Comparison of ENCODE assay signal across 9 cellular contexts in the genomic region with DNA sequence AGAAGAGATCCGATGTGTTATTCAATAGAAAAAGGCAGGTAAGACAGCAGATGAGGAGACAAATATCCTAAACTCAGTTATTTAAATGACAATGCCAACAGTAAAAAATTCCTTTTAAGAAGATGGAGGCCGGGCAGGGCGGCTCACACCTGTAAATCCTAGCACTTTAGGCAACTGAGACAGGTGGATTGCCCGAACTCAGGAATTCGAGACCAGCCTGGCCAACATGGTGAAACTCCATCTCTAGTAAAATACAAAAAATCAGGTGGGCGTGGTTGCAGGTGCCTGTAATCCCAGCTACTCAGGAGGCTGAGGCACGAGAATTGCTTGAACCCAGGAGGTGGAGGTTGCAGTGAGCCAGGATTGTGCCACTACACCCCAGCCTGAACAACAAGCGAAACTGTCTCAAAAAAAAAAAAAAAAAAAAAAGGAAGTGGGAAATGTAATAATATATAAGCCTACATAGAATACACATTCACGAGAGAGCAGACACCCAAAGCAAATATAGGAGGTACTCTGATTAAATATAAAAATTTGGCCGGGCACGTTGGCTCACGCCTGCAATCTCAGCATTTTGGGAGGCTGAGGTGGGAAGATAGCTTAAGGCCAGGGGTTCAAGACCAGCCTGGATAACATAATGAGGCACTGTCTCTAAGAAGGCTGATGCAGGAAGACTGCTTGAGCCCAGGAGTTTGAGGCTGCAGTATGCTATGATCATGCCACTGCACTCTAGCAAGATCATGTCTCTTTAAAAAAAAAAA. TPM values are rescaled to one million over a fixed set of nuclear protein-coding genes. Genes with fewer than 3 reads are reported as not detected.
DNase-seq lines count a peak whose midpoint lies in the region; ATAC-seq and TF ChIP-seq lines count a peak whose summit lies in the region.
"Had no signal": no experiment of that assay in that cellular context is flagged by ENCODE, and none has a peak within 500 bp of the region (broad histone marks: within the 10 kb centered on the region; RNA-seq: fewer than 3 reads in every experiment).

No MANE protein-coding gene starts in this region.

- no peaks in the 10 kb centered on the region for H4K20me1 ChIP-seq in H9 (ENCODE audit: control insufficient read depth, insufficient read depth, insufficient read length)

- no peak overlapping the region for H3K4me2 ChIP-seq in H9 (ENCODE audit: insufficient read depth, insufficient read length, low read length)
- H3K4me2 ChIP-seq: PC-9 had no signal

- H3K9ac ChIP-seq in H9 (ENCODE audit: extremely low read depth, insufficient read length, low read length): no peak overlapping the region

- H3K27me3 Mint-ChIP-seq in H9 (ENCODE audit: low read depth): no peaks in the 10 kb centered on the region
- H3K27me3 Mint-ChIP-seq: activated naive CD8-positive, alpha-beta T cell treated with anti-CD3 and anti-CD28 coated beads for 36 hours had no signal

- H3K56ac ChIP-seq in H9 (ENCODE audit: insufficient read length, low read depth, low read length): no peak overlapping the region

- no peak for TF ChIP-seq POLR2A in esophagus squamous epithelium (IDR thresholded peaks at IDR 0.05)
- TF ChIP-seq POLR2A in gastrocnemius medialis (IDR thresholded peaks at IDR 0.05): no peak

- peaks cover 0 to 9% (median 2%) of the 10 kb centered on the region in 3 donors for H3K36me3 ChIP-seq in esophagus squamous epithelium
- no peaks in the 10 kb centered on the region for H3K36me3 ChIP-seq in gastrocnemius medialis

- H3K36me3 Mint-ChIP-seq in H9 (ENCODE audit: insufficient read depth in 1 of 3, low read depth in 3 of 3): peaks cover 0 to 8% (median 6%) of the 10 kb centered on the region in 3 experiments; a peak in 4 of 7 replicates
- H3K36me3 Mint-ChIP-seq: activated naive CD8-positive, alpha-beta T cell treated with anti-CD3 and anti-CD28 coated beads for 36 hours had no signal

- no peak overlapping the region for H2AFZ ChIP-seq in H9 (ENCODE audit: low read length)
- H2AFZ ChIP-seq: PC-9 had no signal

- H2BK15ac ChIP-seq in H9 (ENCODE audit: low read depth, low read length): no peak overlapping the region

- peak overlapping the region in 1 of 3 experiments; percentile 68; a peak in 2 of 7 replicates for H3K27ac Mint-ChIP-seq in H9
- H3K27ac Mint-ChIP-seq: activated naive CD8-positive, alpha-beta T cell treated with anti-CD3 and anti-CD28 coated beads for 36 hours had no signal

- H2BK5ac ChIP-seq in H9 (ENCODE audit: insufficient read length, low read length): no peak overlapping the region

- H3K4me1 Mint-ChIP-seq in H9: peaks cover 43 to 47% of the 10 kb centered on the region in 2 experiments

- no peak overlapping the region for H2AK5ac ChIP-seq in H9 (ENCODE audit: insufficient read length, low read length)

- no peak overlapping the region for H3K23ac ChIP-seq in H9 (ENCODE audit: insufficient read length, low read depth, low read length)

- H4K91ac ChIP-seq in H9 (ENCODE audit: insufficient read length, low read depth, low read length): no peak overlapping the region

- H3K4me3 ChIP-seq in esophagus squamous epithelium: no peak overlapping the region
- H3K4me3 ChIP-seq in gastrocnemius medialis: no peak overlapping the region
- H3K4me3 ChIP-seq: PC-9 had no signal

- intact Hi-C loops in esophagus squamous epithelium (cut with DNase I) (no loop called here), gastrocnemius medialis (cut with DNase I; ENCODE audit: low total_unique reads) (no loop called here)

- no peak overlapping the region for H4K5ac ChIP-seq in H9 (ENCODE audit: insufficient read length, low read depth, low read length)

- H4K8ac ChIP-seq in H9 (replicated peaks; ENCODE audit: insufficient read length, low read depth, low read length): no peak overlapping the region

- H3K4me1 ChIP-seq in H9 (ENCODE audit: insufficient read depth, low read length) (peaks cover 4% of the 10 kb centered on the region; the same call in 1 of the 2 replicates), esophagus squamous epithelium (peaks cover 6 to 74% (median 44%) of the 10 kb centered on the region in 3 donors), gastrocnemius medialis (peaks cover 66 to 71% of the 10 kb centered on the region in 2 donors)

- ATAC-seq in gastrocnemius medialis (no peak), HG02884 (IDR thresholded peaks at IDR 0.05; ENCODE audit: unreplicated experiment) (no peak)

- no peak overlapping the region for H3K27ac ChIP-seq in H9 (ENCODE audit: insufficient read length, low read depth, low read length)
- peak overlapping the region in 3 of 4 donors; percentile 19 to 43 (median 31) for H3K27ac ChIP-seq in esophagus squamous epithelium
- H3K27ac ChIP-seq in gastrocnemius medialis: peak overlapping the region in 3 of 4 donors; percentile 8 to 33 (median 12)
- H3K27ac ChIP-seq: PC-9 had no signal

- H3K23me2 ChIP-seq in H9 (ENCODE audit: insufficient read length, low read depth, low read length, poor library complexity, severe bottlenecking): no peaks in the 10 kb centered on the region

- DNase-seq in H9 (peak; percentile 51), NCI-H69 (lab: John Stamatoyannopoulos, UW) (peak; percentile 27), esophagus squamous epithelium (lab: John Stamatoyannopoulos, UW) (no peak), gastrocnemius medialis (no peak), cerebellar cortex (ENCODE audit: low spot score) (no peak), HuH-7 (ENCODE audit: low spot score) (no peak)
- DNase-seq: activated naive CD8-positive, alpha-beta T cell treated with anti-CD3 and anti-CD28 coated beads for 36 hours; PC-9 had no signal

- no peak overlapping the region for H3K18ac ChIP-seq in H9 (ENCODE audit: insufficient read length, low read depth, low read length)

- peaks cover 8% of the 10 kb centered on the region for H3K79me1 ChIP-seq in H9 (ENCODE audit: insufficient read depth, low read depth, low read length, poor library complexity, severe bottlenecking)

- H3K9me3 ChIP-seq in H9 (ENCODE audit: control insufficient read depth, low read depth, low read length): no peaks in the 10 kb centered on the region
- no peaks in the 10 kb centered on the region for H3K9me3 ChIP-seq in esophagus squamous epithelium
- no peaks in the 10 kb centered on the region for H3K9me3 ChIP-seq in gastrocnemius medialis

- TF ChIP-seq CTCF in H9 (conservative IDR thresholded peaks at IDR 0.05) (no peak), esophagus squamous epithelium (IDR thresholded peaks at IDR 0.05) (no peak), gastrocnemius medialis (IDR thresholded peaks at IDR 0.05 in 4 of 5, conservative IDR thresholded peaks at IDR 0.05 in 1 of 5) (no peak)

- H3K14ac ChIP-seq in H9 (ENCODE audit: insufficient read depth, low read length): no peak overlapping the region

- no peaks in the 10 kb centered on the region for H3K9me3 Mint-ChIP-seq in H9
- H3K9me3 Mint-ChIP-seq: activated naive CD8-positive, alpha-beta T cell treated with anti-CD3 and anti-CD28 coated beads for 36 hours had no signal

- H3K27me3 ChIP-seq in H9 (ENCODE audit: insufficient read depth, low read length): no peaks in the 10 kb centered on the region
- H3K27me3 ChIP-seq in esophagus squamous epithelium: no peaks in the 10 kb centered on the region
- no peaks in the 10 kb centered on the region for H3K27me3 ChIP-seq in gastrocnemius medialis

- peaks cover 10% of the 10 kb centered on the region; the same call in 1 of the 2 replicates for H3K79me2 ChIP-seq in H9 (ENCODE audit: insufficient read depth, low read length)

- in situ Hi-C loops in gastrocnemius medialis (cut with MboI; ENCODE audit: low sequenced_read_pairs in 4 of 4): no loop called here

- no peak overlapping the region for H3T11ph ChIP-seq in H9 (ENCODE audit: low read length)

- H2BK20ac ChIP-seq in H9 (ENCODE audit: low read depth, low read length, poor library complexity, severe bottlenecking): no peak overlapping the region

- no peak overlapping the region for H3K4ac ChIP-seq in H9 (ENCODE audit: low read depth, low read length)

- H3K4me3 Mint-ChIP-seq in H9: no peak overlapping the region
- H3K4me3 Mint-ChIP-seq: activated naive CD8-positive, alpha-beta T cell treated with anti-CD3 and anti-CD28 coated beads for 36 hours had no signal

- no CpG with 5 or more reads among the region's 12 CpGs for WGBS in H9 (ENCODE audit: extremely low coverage, insufficient read length, low lambda C conversion rate)
- 55 to 61% methylated on average over 10 to 12 of the region's 12 CpGs for WGBS in esophagus squamous epithelium, 2 donors

- no peak overlapping the region for H2BK120ac ChIP-seq in H9 (ENCODE audit: low read depth, low read length, poor library complexity, severe bottlenecking)

- H2BK12ac ChIP-seq in H9 (ENCODE audit: insufficient read length, low read depth, low read length): no peak overlapping the region

RNA-seq across cellular contexts. Expression of gene CORO1C, which starts 19.0 kb away (rescaled TPM):
- total RNA-seq in H9 (2021) (154 and 164 TPM in 2 replicates), esophagus squamous epithelium (100 to 1,000 TPM in 3 of 4 donors, 10 to 100 TPM in 1; 67.2 to 142 (median 114) TPM), gastrocnemius medialis (10 to 100 TPM; 24.7 to 47.6 (median 30.9) TPM)

Comparison
In these comparisons a context has a peak if more than half of its experiments do, and no peak if none do; other contexts are left out.
1. DNase-seq: peak in H9 (single experiment) and NCI-H69 (single experiment); none in esophagus squamous epithelium (single experiment), gastrocnemius medialis (0 of 2), cerebellar cortex (single experiment) and HuH-7 (single experiment).